12 cellular contexts compared by ENCODE assay signal in genomic region chr3:127857270-127857801, GRCh38. TPM values are rescaled to one million over a fixed set of nuclear protein-coding genes. Genes with fewer than 3 reads are reported as not detected.
DNase-seq lines count a peak whose midpoint lies in the region; FAIRE-seq and TF ChIP-seq lines count a peak whose summit lies in the region.
"Had no signal": no experiment of that assay in that cellular context is flagged by ENCODE, and none has a peak within 500 bp of the region (broad histone marks: within the 10 kb centered on the region; RNA-seq: fewer than 3 reads in every experiment).

No MANE protein-coding gene starts in this region.

- FAIRE-seq in GM19239 (lab: Jason Lieb, UNC): peak; percentile 45

- H3K27ac ChIP-seq in WERI-Rb-1: no peak overlapping the region
- H3K27ac ChIP-seq in effector memory CD4-positive, alpha-beta T cell (ENCODE audit: insufficient read depth, low read length, poor library complexity, severe bottlenecking): no peak overlapping the region

- TF ChIP-seq CTCF in BJ (IDR thresholded peaks at IDR 0.05; ENCODE audit: insufficient read depth, low read depth, low read length) (peak; percentile 23; the same call in 1 of the 2 replicates), WERI-Rb-1 (IDR thresholded peaks at IDR 0.05; ENCODE audit: low read depth, low read length) (peak; percentile 37; the same call in 1 of the 2 replicates)

- H3K4me3 ChIP-seq in BJ (ENCODE audit: low read depth, low read length) (no peak overlapping the region), WERI-Rb-1 (ENCODE audit: low read depth, low read length) (no peak overlapping the region)
- no peak overlapping the region for H3K4me3 ChIP-seq in effector memory CD4-positive, alpha-beta T cell (ENCODE audit: insufficient read depth, low read depth, low read length, poor library complexity, severe bottlenecking)
- H3K4me3 ChIP-seq: smooth muscle cell had no signal

- DNase-seq in BJ (ENCODE audit: low read depth) (no peak), GM19239 (ENCODE audit: insufficient read length, low spot score) (no peak), WERI-Rb-1 (no peak), germinal center (ENCODE audit: low spot score) (peak; percentile 48), NCI-H2227 treated with DMSO at 0.1 percent for 48 hours (lab: John Stamatoyannopoulos, UW) (no peak), NCI-H1436 treated with DMSO at 0.1 percent for 48 hours (lab: John Stamatoyannopoulos, UW) (no peak), AG08396 (ENCODE audit: low spot score) (no peak)
- DNase-seq in effector memory CD4-positive, alpha-beta T cell: no peak
- DNase-seq: activated CD4-positive, alpha-beta T cell treated with anti-CD3 and anti-CD28 coated beads for 36 hours; activated gamma-delta T cell treated with Interleukin-2 at 50 U/mL for 16 hours; SIG-M5 had no signal

- H3K36me3 ChIP-seq in BJ (ENCODE audit: control insufficient read depth, insufficient read depth, low read length) (no peaks in the 10 kb centered on the region), WERI-Rb-1 (no peaks in the 10 kb centered on the region)
- H3K36me3 ChIP-seq in effector memory CD4-positive, alpha-beta T cell (ENCODE audit: control insufficient read depth, insufficient read depth, low read length): no peaks in the 10 kb centered on the region

- H3K9me3 ChIP-seq in WERI-Rb-1 (ENCODE audit: severe bottlenecking): no peaks in the 10 kb centered on the region
- H3K9me3 ChIP-seq in effector memory CD4-positive, alpha-beta T cell (ENCODE audit: control insufficient read depth, low read length): no peaks in the 10 kb centered on the region

- H3K27me3 ChIP-seq in BJ (ENCODE audit: control insufficient read depth, insufficient read depth, low read length) (peaks cover 10% of the 10 kb centered on the region), WERI-Rb-1 (ENCODE audit: insufficient read depth, low read depth, severe bottlenecking) (no peaks in the 10 kb centered on the region)
- no peaks in the 10 kb centered on the region for H3K27me3 ChIP-seq in effector memory CD4-positive, alpha-beta T cell (replicated peaks; ENCODE audit: control insufficient read depth, insufficient read depth, low read length, poor library complexity, severe bottlenecking)

- POLR2A ChIA-PET in BJ (lab: Charles Lee): no interaction called here

- no peaks in the 10 kb centered on the region for H3K4me1 ChIP-seq in effector memory CD4-positive, alpha-beta T cell (ENCODE audit: control insufficient read depth, insufficient read depth, low read length, poor library complexity, severe bottlenecking)

- CTCF ChIA-PET in BJ (lab: Yijun Ruan, JAX): interaction anchor here (1.2 to 1.3 kb wide), 2 partner anchors 14 to 166 kb away, joined by 4 to 5 read pairs; no protein-coding TSS in a partner anchor

RNA-seq across cellular contexts. Expression of gene MGLL, which starts 35.0 kb away (rescaled TPM):
- polyA plus RNA-seq in BJ (2011; rRNA removed): 67.1 and 108 TPM in 2 replicates
- polyA minus RNA-seq in BJ (2011; rRNA and poly(A)+ RNA removed): 55.3 and 70.4 TPM in 2 replicates

RNA-seq across cellular contexts. Expression of gene KBTBD12, which starts 57.7 kb away (rescaled TPM):
- not detected in 2 replicates for polyA plus RNA-seq in BJ (2011; rRNA removed)
- polyA minus RNA-seq in BJ (2011; rRNA and poly(A)+ RNA removed): not detected in 2 replicates
- polyA plus RNA-seq: smooth muscle cell had no signal
